In genomic region chr12:60832300-60832699, GRCh38 we compare ENCODE assay signal across 27 cellular contexts.
"Had no signal": no experiment of that assay in that cellular context is flagged by ENCODE, and none has a peak within 500 bp of the region (broad histone marks: within the 10 kb centered on the region; RNA-seq: fewer than 3 reads in every experiment).

No MANE protein-coding gene starts in this region.

- H3K27ac ChIP-seq: adrenal gland, body of pancreas, breast epithelium, KMS-11, SK-N-MC had no signal

- H3K4me1 ChIP-seq: adrenal gland, body of pancreas, breast epithelium had no signal

- H3K9me3 ChIP-seq: adrenal gland, body of pancreas, breast epithelium, SJCRH30 had no signal

- ATAC-seq: activated CD8-positive, alpha-beta T cell treated with anti-CD3 and anti-CD28 coated beads for 36 hours; activated T-cell treated with anti-CD3 and anti-CD28 coated beads, Interleukin-2, amount 50 U/mL, for 72 hours; activated T-helper 17 cell treated with anti-CD3 and anti-CD28 coated beads, Interleukin-2, amount 50 U/mL, for 72 hours; body of pancreas; Panc1 had no signal

- H3K4me2 ChIP-seq: KMS-11 had no signal

- DNase-seq: activated CD4-positive, alpha-beta T cell treated with anti-CD3 and anti-CD28 coated beads, Interleukin-2, amount 10 ng/mL, durations not matched to agents 24 days and 14 days; activated CD4-positive, alpha-beta T cell treated with anti-CD3 and anti-CD28 coated beads, Interleukin-2, amount 50 U/mL, for 4 hours; activated CD8-positive, alpha-beta T cell treated with anti-CD3 and anti-CD28 coated beads for 36 hours; activated effector memory CD4-positive, alpha-beta T cell treated with anti-CD3 and anti-CD28 coated beads, Interleukin-2, amount 50 U/mL, for 16 hours; activated naive CD4-positive, alpha-beta T cell; activated naive CD8-positive, alpha-beta T cell treated with anti-CD3 and anti-CD28 coated beads, Interleukin-2, amount 10 ng/mL, durations not matched to agents 7 days and 5 days; activated T-cell treated with anti-CD3 and anti-CD28 coated beads, Interleukin-2, amount 50 U/mL, for 1 hour; activated T-cell treated with anti-CD3 and anti-CD28 coated beads, Interleukin-2, amount 50 U/mL, for 72 hours; adrenal gland; body of pancreas; caudate nucleus; cerebellar nuclear complex; NCI-H1105; NCI-H1417 treated with DMSO at 0.1 percent for 48 hours; NCI-H187 treated with DMSO at 0.1 percent for 48 hours; NCI-H2081; NCI-H226; NCI-H446 treated with DMSO at 0.1 percent for 48 hours; NCI-H69; SHP77; T1000 had no signal

- H3K4me3 ChIP-seq: adrenal gland, body of pancreas, breast epithelium, SJCRH30, SK-N-MC had no signal

- H3K27me3 ChIP-seq: adrenal gland, body of pancreas, breast epithelium, SJCRH30 had no signal

- H3K36me3 ChIP-seq: adrenal gland, breast epithelium, SJCRH30 had no signal

- H3K9ac ChIP-seq: KMS-11 had no signal
